In genomic region chr17:1294157-1294717, GRCh38 we compare ENCODE assay signal across 13 cellular contexts. TPM values are rescaled to one million over a fixed set of nuclear protein-coding genes. Genes with fewer than 3 reads are reported as not detected.
DNase-seq lines count a peak whose midpoint lies in the region; ATAC-seq and TF ChIP-seq lines count a peak whose summit lies in the region.
"Had no signal": no experiment of that assay in that cellular context is flagged by ENCODE, and none has a peak within 500 bp of the region (broad histone marks: within the 10 kb centered on the region; RNA-seq: fewer than 3 reads in every experiment).

No MANE protein-coding gene starts in this region.

- intact Hi-C loops in CD4-positive, alpha-beta memory T cell (cut with micrococcal nuclease), result loop anchor here (1.0 kb wide), 2 partner anchors 26 to 38 kb away; no protein-coding TSS in a partner anchor

- H3K27ac Mint-ChIP-seq in CD4-positive, alpha-beta memory T cell, result peak overlapping the region; percentile 85 to 96 (median 93)
- H3K27ac Mint-ChIP-seq in activated naive CD4-positive, alpha-beta T cell treated with anti-CD3 and anti-CD28 coated beads, Interleukin-2, amount 10 ng/mL, durations not matched to agents 7 days and 5 days, result peak overlapping the region; percentile 99

- H3K4me1 Mint-ChIP-seq in CD4-positive, alpha-beta memory T cell, result peaks cover 28 to 75% (median 51%) of the 10 kb centered on the region in 4 donors
- H3K4me1 Mint-ChIP-seq in activated naive CD4-positive, alpha-beta T cell treated with anti-CD3 and anti-CD28 coated beads, Interleukin-2, amount 10 ng/mL, durations not matched to agents 7 days and 5 days, result peaks cover 76% of the 10 kb centered on the region

- H3K36me3 Mint-ChIP-seq in CD4-positive, alpha-beta memory T cell, result peaks cover 0 to 3% of the 10 kb centered on the region in 2 donors
- H3K36me3 Mint-ChIP-seq in activated naive CD4-positive, alpha-beta T cell treated with anti-CD3 and anti-CD28 coated beads, Interleukin-2, amount 10 ng/mL, durations not matched to agents 7 days and 5 days, result peaks cover 22% of the 10 kb centered on the region

- H3K4me3 Mint-ChIP-seq in CD4-positive, alpha-beta memory T cell, result peak overlapping the region; percentile 62 to 86 (median 70)
- peak overlapping the region; percentile 69 for H3K4me3 Mint-ChIP-seq in activated naive CD4-positive, alpha-beta T cell treated with anti-CD3 and anti-CD28 coated beads, Interleukin-2, amount 10 ng/mL, durations not matched to agents 7 days and 5 days

- POLR2A ChIA-PET in CD4-positive, alpha-beta memory T cell (lab: Charles Lee; ENCODE audit: partially characterized antibody), result interaction anchor here (1.0 to 1.5 kb wide), 3 partner anchors 27 to 334 kb away, joined by 3 to 9 read pairs (median 3); partner anchors contain the start of genes INPP5K and SLC43A2

- no peaks in the 10 kb centered on the region for H3K9me3 ChIP-seq in CD4-positive, alpha-beta memory T cell (ENCODE audit: control insufficient read depth in 1 of 2, low read length in 2 of 2)

- no peaks in the 10 kb centered on the region for H3K36me3 ChIP-seq in CD4-positive, alpha-beta memory T cell (ENCODE audit: insufficient read depth, low read length)

- peak; percentile 93 to 97 (median 95) for DNase-seq in CD4-positive, alpha-beta memory T cell
- peak; percentile 62 for DNase-seq in activated CD4-positive, CD25-positive, alpha-beta regulatory T cell treated with anti-CD3 and anti-CD28 coated beads, Interleukin-2, amount 50 U/mL, for 16 hours (ENCODE audit: low read depth, low spot score)
- peak; percentile 93 for DNase-seq in activated naive CD4-positive, alpha-beta T cell treated with anti-CD3 and anti-CD28 coated beads, Interleukin-2, amount 10 ng/mL, durations not matched to agents 7 days and 5 days
- DNase-seq in stimulated activated CD4-positive, alpha-beta T cell treated with anti-CD3 and anti-CD28 coated beads, Interleukin-4, amount 100 ng/mL, for 1 hour, result peak; percentile 32
- DNase-seq in nucleus accumbens (lab: John Stamatoyannopoulos, UW) (no peak), GM10266 (ENCODE audit: extremely low spot score) (no peak)
- DNase-seq: NCI-H1694 treated with DMSO at 0.1 percent for 48 hours had no signal

- peak overlapping the region in 1 of 2 donors; percentile 0 for H3K4me3 ChIP-seq in CD4-positive, alpha-beta memory T cell (ENCODE audit: low read length in 2 of 2)
- H3K4me3 ChIP-seq: skin epidermis had no signal

- peaks cover 0 to 6% (median 0%) of the 10 kb centered on the region in 8 donors for H3K9me3 Mint-ChIP-seq in CD4-positive, alpha-beta memory T cell
- H3K9me3 Mint-ChIP-seq in activated naive CD4-positive, alpha-beta T cell treated with anti-CD3 and anti-CD28 coated beads, Interleukin-2, amount 10 ng/mL, durations not matched to agents 7 days and 5 days, result peaks cover 25% of the 10 kb centered on the region

- H3K4me1 ChIP-seq in CD4-positive, alpha-beta memory T cell (ENCODE audit: insufficient read depth, low read length), result peaks cover 61% of the 10 kb centered on the region

- H3K27me3 Mint-ChIP-seq in CD4-positive, alpha-beta memory T cell, result no peaks in the 10 kb centered on the region
- peaks cover 48% of the 10 kb centered on the region for H3K27me3 Mint-ChIP-seq in activated naive CD4-positive, alpha-beta T cell treated with anti-CD3 and anti-CD28 coated beads, Interleukin-2, amount 10 ng/mL, durations not matched to agents 7 days and 5 days

- ATAC-seq in GM18858 (IDR thresholded peaks at IDR 0.05; ENCODE audit: unreplicated experiment) (no peak), HG02571 (IDR thresholded peaks at IDR 0.05; ENCODE audit: unreplicated experiment) (no peak)

- CTCF ChIA-PET in CD4-positive, alpha-beta memory T cell (lab: Charles Lee; ENCODE audit: partially characterized antibody), result interaction anchor here (0.6 to 1.3 kb wide), 2 partner anchors 16 to 38 kb away, joined by 3 to 6 read pairs; no protein-coding TSS in a partner anchor
- CTCF ChIA-PET in activated naive CD4-positive, alpha-beta T cell treated with anti-CD3 and anti-CD28 coated beads, Interleukin-2, amount 10 ng/mL, durations not matched to agents 7 days and 5 days (lab: Charles Lee), result interaction anchor here (2.2 kb wide), 1 partner anchor 38 kb away, joined by 15 read pairs; no protein-coding TSS in a partner anchor

- H3K27me3 ChIP-seq in CD4-positive, alpha-beta memory T cell (ENCODE audit: insufficient read depth, low read length), result no peaks in the 10 kb centered on the region

- peak overlapping the region; percentile 45 for H3K27ac ChIP-seq in CD4-positive, alpha-beta memory T cell (ENCODE audit: low read depth, low read length)
- H3K27ac ChIP-seq: C4-2B had no signal

- no peak for TF ChIP-seq CTCF in GM10266 (IDR thresholded peaks at IDR 0.05; ENCODE audit: control insufficient read depth, insufficient read depth, low read depth, missing control alignments)

RNA-seq across cellular contexts. Expression of gene TRARG1, which starts 14.8 kb away (rescaled TPM):
- not detected for total RNA-seq in CD4-positive, alpha-beta memory T cell
- not detected for polyA plus RNA-seq in CD4-positive, alpha-beta memory T cell
- total RNA-seq: kidney epithelial cell had no signal

RNA-seq across cellular contexts. Expression of gene BHLHA9, which starts 24.0 kb away (rescaled TPM):
- not detected for total RNA-seq in CD4-positive, alpha-beta memory T cell
- not detected for polyA plus RNA-seq in CD4-positive, alpha-beta memory T cell
- total RNA-seq: kidney epithelial cell; T-helper 2 cell treated with Interferon-gamma antibody and Interleukin-4, amounts not matched to agents 100 ng/mL and 5 ng/mL, for 36 hours had no signal

Comparison
In these comparisons a context has a peak if more than half of its experiments do, and no peak if none do; other contexts are left out.
1. DNase-seq: peak in CD4-positive, alpha-beta memory T cell (5 of 5), activated CD4-positive, CD25-positive, alpha-beta regulatory T cell treated with anti-CD3 and anti-CD28 coated beads, Interleukin-2, amount 50 U/mL, for 16 hours (single experiment), activated naive CD4-positive, alpha-beta T cell treated with anti-CD3 and anti-CD28 coated beads, Interleukin-2, amount 10 ng/mL, durations not matched to agents 7 days and 5 days (single experiment) and stimulated activated CD4-positive, alpha-beta T cell treated with anti-CD3 and anti-CD28 coated beads, Interleukin-4, amount 100 ng/mL, for 1 hour (single experiment); none in nucleus accumbens (0 of 56) and GM10266 (single experiment).